Comparison of ENCODE assay signal across 9 cellular contexts in genomic region chr4:55547918-55548317, GRCh38. TPM values are rescaled to one million over a fixed set of nuclear protein-coding genes. Genes with fewer than 3 reads are reported as not detected.
DNase-seq lines count a peak whose midpoint lies in the region; ATAC-seq, FAIRE-seq and TF ChIP-seq lines count a peak whose summit lies in the region.
"Had no signal": no experiment of that assay in that cellular context is flagged by ENCODE, and none has a peak within 500 bp of the region (broad histone marks: within the 10 kb centered on the region; RNA-seq: fewer than 3 reads in every experiment).

No MANE protein-coding gene starts in this region.

- no peak for FAIRE-seq in frontal cortex (lab: Jason Lieb, UNC)

- H3K4me3 ChIP-seq in thyroid gland (replicated peaks in 1 of 3): peak overlapping the region in 1 of 3 donors; percentile 94

- TF ChIP-seq POLR2A in thyroid gland (IDR thresholded peaks at IDR 0.05): no peak

- no peak for DNase-seq in activated T-cell treated with anti-CD3 and anti-CD28 coated beads, Interleukin-2, amount 50 U/mL, for 72 hours
- no peak for DNase-seq in activated T-cell treated with anti-CD3 and anti-CD28 coated beads, Interleukin-2, amount 50 U/mL, for 48 hours
- DNase-seq in immature natural killer cell (no peak), thyroid gland (no peak), NCI-H1694 treated with DMSO at 0.1 percent for 48 hours (lab: John Stamatoyannopoulos, UW) (no peak), frontal cortex (ENCODE audit: low spot score in 2 of 2) (no peak)

- H3K4me1 Mint-ChIP-seq in activated T-cell treated with anti-CD3 and anti-CD28 coated beads, Interleukin-2, amount 50 U/mL, for 72 hours (ENCODE audit: low read depth): peaks cover 51% of the 10 kb centered on the region
- peaks cover 45% of the 10 kb centered on the region for H3K4me1 Mint-ChIP-seq in activated naive CD8-positive, alpha-beta T cell (ENCODE audit: low read depth)
- peaks cover 22 to 36% of the 10 kb centered on the region in 2 donors for H3K4me1 Mint-ChIP-seq in immature natural killer cell

- 63 to 76% methylated on average over 4 of the region's 4 CpGs for WGBS in thyroid gland, 2 donors

- H3K36me3 ChIP-seq in thyroid gland: no peaks in the 10 kb centered on the region

- peaks cover 4% of the 10 kb centered on the region in 2 donors for H3K4me1 ChIP-seq in thyroid gland

- ATAC-seq in activated T-cell treated with anti-CD3 and anti-CD28 coated beads, Interleukin-2, amount 50 U/mL, for 72 hours (replicated peaks in 1 of 2): no peak
- no peak for ATAC-seq in GM18861 (IDR thresholded peaks at IDR 0.05; ENCODE audit: unreplicated experiment)

- peak overlapping the region; percentile 89 to 91 for H3K4me3 Mint-ChIP-seq in activated T-cell treated with anti-CD3 and anti-CD28 coated beads, Interleukin-2, amount 50 U/mL, for 72 hours
- peak overlapping the region; percentile 93 for H3K4me3 Mint-ChIP-seq in activated naive CD8-positive, alpha-beta T cell
- H3K4me3 Mint-ChIP-seq in immature natural killer cell: peak overlapping the region; percentile 89 to 95 (median 94)

- H3K27me3 ChIP-seq in thyroid gland: no peaks in the 10 kb centered on the region

- H3K36me3 Mint-ChIP-seq in activated T-cell treated with anti-CD3 and anti-CD28 coated beads, Interleukin-2, amount 50 U/mL, for 72 hours (ENCODE audit: insufficient read depth in 2 of 2): peaks cover 0 to 3% of the 10 kb centered on the region in 2 donors
- no peaks in the 10 kb centered on the region for H3K36me3 Mint-ChIP-seq in activated naive CD8-positive, alpha-beta T cell
- H3K36me3 Mint-ChIP-seq in immature natural killer cell: no peaks in the 10 kb centered on the region

- H3K27ac Mint-ChIP-seq in activated T-cell treated with anti-CD3 and anti-CD28 coated beads, Interleukin-2, amount 50 U/mL, for 72 hours: no peak overlapping the region
- peak overlapping the region; percentile 75 for H3K27ac Mint-ChIP-seq in activated naive CD8-positive, alpha-beta T cell
- peak overlapping the region in 5 of 6 donors; percentile 24 to 88 (median 73) for H3K27ac Mint-ChIP-seq in immature natural killer cell

- peaks cover 18% of the 10 kb centered on the region for H3K27me3 Mint-ChIP-seq in activated T-cell treated with anti-CD3 and anti-CD28 coated beads, Interleukin-2, amount 50 U/mL, for 72 hours (ENCODE audit: low read depth)
- H3K27me3 Mint-ChIP-seq in activated naive CD8-positive, alpha-beta T cell: peaks cover 3% of the 10 kb centered on the region
- peaks cover 13 to 29% (median 16%) of the 10 kb centered on the region in 3 donors for H3K27me3 Mint-ChIP-seq in immature natural killer cell (ENCODE audit: low read depth in 3 of 3)

- no peaks in the 10 kb centered on the region for H3K9me3 Mint-ChIP-seq in activated T-cell treated with anti-CD3 and anti-CD28 coated beads, Interleukin-2, amount 50 U/mL, for 72 hours
- H3K9me3 Mint-ChIP-seq in activated naive CD8-positive, alpha-beta T cell (ENCODE audit: low read depth): no peaks in the 10 kb centered on the region
- H3K9me3 Mint-ChIP-seq in immature natural killer cell: no peaks in the 10 kb centered on the region

- intact Hi-C loops in thyroid gland (cut with DNase I): no loop called here

- no peak for TF ChIP-seq CTCF in thyroid gland (IDR thresholded peaks at IDR 0.05)

- peak overlapping the region in 2 of 3 donors; percentile 99 to 100 for H3K27ac ChIP-seq in thyroid gland

- H3K9me3 ChIP-seq in thyroid gland: no peaks in the 10 kb centered on the region

RNA-seq across cellular contexts. Expression of gene CLOCK, which starts 1.2 kb away (rescaled TPM):
- total RNA-seq in activated T-cell treated with anti-CD3 and anti-CD28 coated beads, Interleukin-2, amount 50 U/mL, for 72 hours: 1 to 10 TPM; 7.7 to 8.6 TPM
- 1 to 10 TPM; 1.1 to 7.0 (median 4.7) TPM for polyA plus RNA-seq in immature natural killer cell
- total RNA-seq in thyroid gland (10 to 100 TPM; 26.1 to 60.3 (median 31.6) TPM), frontal cortex (27.3 TPM)

RNA-seq across cellular contexts. Expression of gene PDCL2, which starts 44.1 kb away (rescaled TPM):
- not detected for total RNA-seq in activated T-cell treated with anti-CD3 and anti-CD28 coated beads, Interleukin-2, amount 50 U/mL, for 72 hours
- not detected for polyA plus RNA-seq in immature natural killer cell
- total RNA-seq in thyroid gland: not detected
- total RNA-seq in frontal cortex: not detected
- total RNA-seq: dermis microvascular lymphatic vessel endothelial cell had no signal
